In the genomic region with DNA sequence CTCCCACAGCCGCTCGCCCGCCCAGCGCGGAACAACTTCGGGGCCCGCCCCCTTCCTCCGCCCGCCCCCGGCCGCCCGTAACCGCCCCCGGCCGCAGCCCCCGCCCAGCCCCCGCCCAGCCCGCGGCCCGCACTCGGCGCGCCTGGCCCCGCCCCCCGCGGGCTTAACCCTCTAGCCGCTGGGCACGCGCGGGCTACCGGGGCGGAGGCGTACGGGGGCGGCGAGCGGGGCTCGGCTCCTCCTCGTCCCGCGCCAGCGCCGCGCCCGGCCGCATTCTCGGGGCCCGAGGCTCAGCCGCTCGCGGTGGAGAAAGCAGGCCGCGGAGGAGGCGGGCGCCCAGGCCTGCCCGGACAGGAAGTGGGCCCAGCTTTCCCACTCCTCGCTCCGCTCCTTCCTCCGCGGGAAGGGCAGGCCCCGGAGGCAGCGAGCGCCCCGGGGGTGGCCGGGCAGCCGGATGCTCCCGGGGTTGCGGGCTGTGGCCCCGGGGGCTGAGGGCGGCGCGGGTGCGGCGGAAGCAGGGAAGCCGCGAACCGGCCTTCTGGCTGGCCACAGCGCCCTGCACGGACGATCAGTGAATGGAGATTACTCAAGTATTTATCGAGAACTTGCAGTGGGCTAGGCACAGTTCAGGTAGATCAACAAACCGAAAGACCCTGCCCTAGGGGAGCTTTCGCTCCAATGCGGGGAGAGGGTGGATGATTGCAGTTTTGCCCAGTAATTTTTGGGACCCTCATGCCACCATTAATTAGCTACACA, we compare ENCODE assay signal across 8 cellular contexts. TPM values are rescaled to one million over a fixed set of nuclear protein-coding genes. Genes with fewer than 3 reads are reported as not detected.
DNase-seq lines count a peak whose midpoint lies in the region; TF ChIP-seq lines count a peak whose summit lies in the region.

TRAM2 (minus strand) TSS at position 39 of the 756 bp plus-strand sequence. CDS start 145 bp downstream, outside the sequence.

- no peaks in the 10 kb centered on the region for H3K36me3 ChIP-seq in sigmoid colon

- intact Hi-C loops in sigmoid colon (cut with DNase I), result loop anchor here (2.0 to 10.0 kb wide), 5 partner anchors 20 to 292 kb away; partner anchors contain the start of gene MCM3

- 1% methylated on average over 84 of the region's 84 CpGs for WGBS in sigmoid colon, 2 donors

- DNase-seq in HFF-Myc (ENCODE audit: extremely low read depth, low read depth) (no peak), NAMALWA (ENCODE audit: low spot score) (peak; percentile 82), T-helper 9 cell (peak; percentile 79), astrocyte of the hippocampus (ENCODE audit: low read depth, low spot score) (peak; percentile 94), hypothalamus (lab: John Stamatoyannopoulos, UW) (peak in 50 of 51 donors; percentile 20 to 93 (median 73)), sigmoid colon (peak; percentile 92), OCI-M2 (lab: John Stamatoyannopoulos, UW; ENCODE audit: unreplicated experiment) (no peak)

- TF ChIP-seq CTCF in GM12875 (IDR thresholded peaks at IDR 0.05; ENCODE audit: borderline replicate concordance, insufficient read depth, low read depth, low read length) (no peak), HFF-Myc (IDR thresholded peaks at IDR 0.05; ENCODE audit: low read depth, low read length, missing control alignments) (no peak), sigmoid colon (IDR thresholded peaks at IDR 0.05) (peak in 1 of 4 experiments; percentile 17)

- H3K27ac ChIP-seq in sigmoid colon, result peak within 1 kb of the TSS; percentile 94 to 98 (median 97)

- peaks cover 0 to 50% (median 44%) of the 10 kb centered on the region in 4 donors for H3K4me1 ChIP-seq in sigmoid colon

- peak in 1 of 2 donors; percentile 19 for TF ChIP-seq POLR2A in sigmoid colon (IDR thresholded peaks at IDR 0.05)

- no peaks in the 10 kb centered on the region for H3K27me3 ChIP-seq in sigmoid colon

- H3K4me3 ChIP-seq in GM12875 (ENCODE audit: low read depth, low read length) (peak within 1 kb of the TSS; percentile 62), HFF-Myc (replicated peaks; ENCODE audit: low read depth, low read length) (peak within 1 kb of the TSS; percentile 81), sigmoid colon (peak within 1 kb of the TSS; percentile 63 to 91 (median 77))

- H3K9me3 ChIP-seq in sigmoid colon, result no peaks in the 10 kb centered on the region

- no peak for TF ChIP-seq EP300 in sigmoid colon (IDR thresholded peaks at IDR 0.05)

RNA-seq across cellular contexts. Expression of gene TRAM2, which starts in this region (rescaled TPM):
- 10 to 100 TPM in 3 of 4 donors, 1 to 10 TPM in 1; 9.6 to 15.0 (median 12.4) TPM for total RNA-seq in sigmoid colon
- polyA plus RNA-seq in sigmoid colon, result 10 to 100 TPM in 1 of 3 donors, 1 to 10 TPM in 2; 1.8 to 13.3 (median 3.6) TPM

Comparison
In these comparisons a context has a peak if more than half of its experiments do, and no peak if none do; other contexts are left out.
1. DNase-seq: peak in NAMALWA (single experiment), T-helper 9 cell (single experiment), astrocyte of the hippocampus (single experiment), hypothalamus (50 of 51) and sigmoid colon (single experiment); none in HFF-Myc (single experiment) and OCI-M2 (single experiment).
2. Peak in every context shown above with its lines, with median percentiles within 50 percentile points of each other: H3K4me3 ChIP-seq.